In genomic region chr15:85463976-85464375, GRCh38 we compare ENCODE assay signal across 15 cellular contexts.
DNase-seq lines count a peak whose midpoint lies in the region; ATAC-seq and TF ChIP-seq lines count a peak whose summit lies in the region.
"Had no signal": no experiment of that assay in that cellular context is flagged by ENCODE, and none has a peak within 500 bp of the region (broad histone marks: within the 10 kb centered on the region; RNA-seq: fewer than 3 reads in every experiment).

No MANE protein-coding gene starts in this region.

- no peaks in the 10 kb centered on the region for H3K36me3 ChIP-seq in GM23338 (ENCODE audit: insufficient read depth)
- peaks cover 0 to 5% of the 10 kb centered on the region in 2 donors for H3K36me3 ChIP-seq in neuronal stem cell (replicated peaks in 1 of 2; ENCODE audit: control insufficient read depth in 2 of 2, insufficient read depth in 2 of 2, low read length in 2 of 2)
- no peaks in the 10 kb centered on the region for H3K36me3 ChIP-seq in testis (ENCODE audit: low read depth, missing control alignments)
- H3K36me3 ChIP-seq: esophagus squamous epithelium had no signal

- H3K4me3 ChIP-seq in GM23338 (no peak overlapping the region), neuronal stem cell (ENCODE audit: low read length in 2 of 2) (peak overlapping the region in 1 of 2 donors; percentile 18), testis (no peak overlapping the region)
- H3K4me3 ChIP-seq: esophagus squamous epithelium had no signal

- CTCF ChIA-PET in T-cell (lab: Charles Lee), result no interaction called here
- CTCF ChIA-PET in activated CD4-positive, alpha-beta T cell treated with anti-CD3 and anti-CD28 coated beads, Interleukin-2, amount 10 ng/mL, durations not matched to agents 7 days and 5 days (lab: Charles Lee), result interaction anchor here (0.7 to 1.5 kb wide), 4 partner anchors 10 to 1540 kb away, joined by 3 to 4 read pairs (median 3); no protein-coding TSS in a partner anchor

- no peak for TF ChIP-seq POLR2A in testis (IDR thresholded peaks at IDR 0.05)

- H3K23ac ChIP-seq in neuronal stem cell (ENCODE audit: low read depth, low read length, poor library complexity), result no peak overlapping the region

- WGBS in neuronal stem cell (ENCODE audit: extremely low coverage in 2 of 2, insufficient read length in 2 of 2, insufficient replicate concordance in 1 of 2), 2 donors, result no CpG with 5 or more reads among the region's 6 CpGs
- 63 to 66% methylated on average over 6 of the region's 6 CpGs for WGBS in testis, 2 donors

- ATAC-seq in GM23338 (no peak), T-cell (replicated peaks in 1 of 4) (no peak), Right ventricle myocardium superior (ENCODE audit: poor library complexity) (peak; percentile 68), GM21360 (IDR thresholded peaks at IDR 0.05; ENCODE audit: unreplicated experiment) (no peak)

- no peak overlapping the region for H3K4ac ChIP-seq in neuronal stem cell (ENCODE audit: low read length)

- peaks cover 4% of the 10 kb centered on the region; the same call in 1 of the 3 replicates for H3K36me3 Mint-ChIP-seq in GM23338 (ENCODE audit: low read depth)
- peaks cover 11% of the 10 kb centered on the region for H3K36me3 Mint-ChIP-seq in T-cell
- H3K36me3 Mint-ChIP-seq in activated CD4-positive, alpha-beta T cell treated with anti-CD3 and anti-CD28 coated beads, Interleukin-2, amount 10 ng/mL, durations not matched to agents 7 days and 5 days (ENCODE audit: low read depth), result peaks cover 13% of the 10 kb centered on the region

- POLR2A ChIA-PET in T-cell (lab: Charles Lee), result interaction anchor here in 1 of 2 donors (0.5 kb wide), 1 partner anchor 168 kb away, joined by 11 read pairs; no protein-coding TSS in a partner anchor
- POLR2A ChIA-PET in activated CD4-positive, alpha-beta T cell treated with anti-CD3 and anti-CD28 coated beads, Interleukin-2, amount 10 ng/mL, durations not matched to agents 7 days and 5 days (lab: Charles Lee), result interaction anchor here (0.6 kb wide), 1 partner anchor 152 kb away, joined by 6 read pairs; no protein-coding TSS in a partner anchor

- TF ChIP-seq CTCF in GM23338 (conservative IDR thresholded peaks at IDR 0.05; ENCODE audit: low read depth in 2 of 2), result no peak
- TF ChIP-seq CTCF in testis (IDR thresholded peaks at IDR 0.05), result no peak

- no peak overlapping the region for H3K14ac ChIP-seq in neuronal stem cell (ENCODE audit: low read length)

- peaks cover 89% of the 10 kb centered on the region for H3K79me2 ChIP-seq in GM23338 (replicated peaks; ENCODE audit: insufficient read depth)

- H3K9me3 ChIP-seq in neuronal stem cell (replicated peaks in 1 of 2; ENCODE audit: control insufficient read depth in 2 of 2, insufficient read depth in 1 of 2, low read depth in 1 of 2, low read length in 2 of 2), result peaks cover 0 to 12% of the 10 kb centered on the region in 2 donors
- H3K9me3 ChIP-seq in testis, result no peaks in the 10 kb centered on the region
- H3K9me3 ChIP-seq: esophagus squamous epithelium had no signal

- no peaks in the 10 kb centered on the region for H3K9me3 Mint-ChIP-seq in GM23338
- no peaks in the 10 kb centered on the region for H3K9me3 Mint-ChIP-seq in T-cell
- peaks cover 3% of the 10 kb centered on the region for H3K9me3 Mint-ChIP-seq in activated CD4-positive, alpha-beta T cell treated with anti-CD3 and anti-CD28 coated beads, Interleukin-2, amount 10 ng/mL, durations not matched to agents 7 days and 5 days
- H3K9me3 Mint-ChIP-seq: activated T-helper 1 cell treated with anti-CD3 and anti-CD28 coated beads, Interleukin-12 subunit alpha, Interleukin-12 subunit beta, Interleukin-2, Interleukin-4 antibody, amounts not matched to agents 30 ng/mL and 10 ng/mL and 1 ng/mL, durations not matched to agents 14 hours and 24 hours and 36 hours had no signal

- H2BK120ac ChIP-seq in neuronal stem cell (ENCODE audit: low read depth, low read length), result no peak overlapping the region

- no peak overlapping the region for H2BK15ac ChIP-seq in neuronal stem cell (ENCODE audit: low read length)

- H3K4me2 ChIP-seq in GM23338, result no peak overlapping the region
- H3K4me2 ChIP-seq in neuronal stem cell (ENCODE audit: insufficient read depth, low read length, poor library complexity, severe bottlenecking), result no peak overlapping the region

- peaks cover 27% of the 10 kb centered on the region for H3K4me1 ChIP-seq in GM23338 (ENCODE audit: insufficient read depth)
- peaks cover 7 to 14% of the 10 kb centered on the region in 2 donors for H3K4me1 ChIP-seq in neuronal stem cell (ENCODE audit: control insufficient read depth in 2 of 2, insufficient read depth in 1 of 2, low read depth in 1 of 2, low read length in 2 of 2)
- peaks cover 13% of the 10 kb centered on the region for H3K4me1 ChIP-seq in testis

- peaks cover 25% of the 10 kb centered on the region for H4K20me1 ChIP-seq in GM23338 (replicated peaks; ENCODE audit: insufficient read depth)

- H3K27ac ChIP-seq in GM23338 (ENCODE audit: low read depth) (no peak overlapping the region), neuronal stem cell (replicated peaks; ENCODE audit: low read length) (peak overlapping the region; percentile 2), testis (no peak overlapping the region)

- no peak overlapping the region for H4K91ac ChIP-seq in neuronal stem cell (ENCODE audit: low read depth, low read length, poor library complexity)

- H3K4me3 Mint-ChIP-seq in GM23338 (no peak overlapping the region), T-cell (no peak overlapping the region)
- H3K4me3 Mint-ChIP-seq in activated CD4-positive, alpha-beta T cell treated with anti-CD3 and anti-CD28 coated beads, Interleukin-2, amount 10 ng/mL, durations not matched to agents 7 days and 5 days, result no peak overlapping the region
- H3K4me3 Mint-ChIP-seq: activated T-helper 1 cell treated with anti-CD3 and anti-CD28 coated beads, Interleukin-12 subunit alpha, Interleukin-12 subunit beta, Interleukin-2, Interleukin-4 antibody, amounts not matched to agents 30 ng/mL and 10 ng/mL and 1 ng/mL, durations not matched to agents 14 hours and 24 hours and 36 hours had no signal

- no peak overlapping the region for H2BK12ac ChIP-seq in neuronal stem cell (ENCODE audit: low read length)

- H3K27ac Mint-ChIP-seq in GM23338 (peak overlapping the region; percentile 1; the same call in 1 of the 2 replicates), T-cell (peak overlapping the region; percentile 6 to 19)
- H3K27ac Mint-ChIP-seq in activated CD4-positive, alpha-beta T cell treated with anti-CD3 and anti-CD28 coated beads, Interleukin-2, amount 10 ng/mL, durations not matched to agents 7 days and 5 days, result no peak overlapping the region
- H3K27ac Mint-ChIP-seq: activated T-helper 1 cell treated with anti-CD3 and anti-CD28 coated beads, Interleukin-12 subunit alpha, Interleukin-12 subunit beta, Interleukin-2, Interleukin-4 antibody, amounts not matched to agents 30 ng/mL and 10 ng/mL and 1 ng/mL, durations not matched to agents 14 hours and 24 hours and 36 hours had no signal

- H3K79me1 ChIP-seq in neuronal stem cell (ENCODE audit: low read depth, low read length), result peaks cover 2% of the 10 kb centered on the region

- H3K18ac ChIP-seq in neuronal stem cell (ENCODE audit: low read length), result no peak overlapping the region

- no peak overlapping the region for H2BK5ac ChIP-seq in neuronal stem cell (ENCODE audit: low read length)

- DNase-seq in GM23338 (ENCODE audit: low spot score) (no peak), T-cell (no peak), Right ventricle myocardium superior (no peak), neuronal stem cell (ENCODE audit: low spot score) (no peak), testis (no peak)
- no peak for DNase-seq in activated CD4-positive, alpha-beta T cell treated with anti-CD3 and anti-CD28 coated beads, Interleukin-2, amount 10 ng/mL, durations not matched to agents 7 days and 5 days
- DNase-seq: anterior cingulate cortex; DMS53; esophagus squamous epithelium; GOT3; hippocampal formation; stimulated activated CD8-positive, alpha-beta memory T cell treated with anti-CD3 and anti-CD28 coated beads, Interleukin-4, amount 100 ng/mL, for 48 hours; T-helper 2 cell had no signal

- H3K27me3 Mint-ChIP-seq in GM23338 (ENCODE audit: insufficient read depth, low read depth, poor library complexity) (peaks cover 2% of the 10 kb centered on the region), T-cell (no peaks in the 10 kb centered on the region)
- H3K27me3 Mint-ChIP-seq in activated CD4-positive, alpha-beta T cell treated with anti-CD3 and anti-CD28 coated beads, Interleukin-2, amount 10 ng/mL, durations not matched to agents 7 days and 5 days, result no peaks in the 10 kb centered on the region

- no peaks in the 10 kb centered on the region for H3K9me2 ChIP-seq in GM23338 (ENCODE audit: insufficient read depth)

- no peak overlapping the region for H4K8ac ChIP-seq in neuronal stem cell (ENCODE audit: low read depth, low read length)

- H2AK5ac ChIP-seq in neuronal stem cell (ENCODE audit: low read depth, low read length), result no peak overlapping the region

- no peaks in the 10 kb centered on the region for H3F3A ChIP-seq in GM23338 (replicated peaks; ENCODE audit: low read depth)

- H3K27me3 ChIP-seq in GM23338 (ENCODE audit: insufficient read depth) (no peaks in the 10 kb centered on the region), neuronal stem cell (ENCODE audit: control insufficient read depth in 3 of 3, insufficient read depth in 3 of 3, low read depth in 1 of 3, low read length in 3 of 3) (no peaks in the 10 kb centered on the region), testis (no peaks in the 10 kb centered on the region)
- H3K27me3 ChIP-seq: esophagus squamous epithelium had no signal

- peaks cover 36% of the 10 kb centered on the region for H3K4me1 Mint-ChIP-seq in GM23338
- peaks cover 61 to 69% (median 64%) of the 10 kb centered on the region in 3 donors for H3K4me1 Mint-ChIP-seq in T-cell
- H3K4me1 Mint-ChIP-seq in activated CD4-positive, alpha-beta T cell treated with anti-CD3 and anti-CD28 coated beads, Interleukin-2, amount 10 ng/mL, durations not matched to agents 7 days and 5 days, result peaks cover 33% of the 10 kb centered on the region

- no peak overlapping the region for H3K9ac ChIP-seq in neuronal stem cell (ENCODE audit: low read depth, low read length, poor library complexity)

- intact Hi-C loops in Right ventricle myocardium superior (cut with DNase I), result no loop called here
- intact Hi-C loops in testis (cut with DNase I; ENCODE audit: low total_unique reads), result no loop called here

- H2AFZ ChIP-seq in GM23338 (no peak overlapping the region), neuronal stem cell (ENCODE audit: low read length) (peak overlapping the region; percentile 4)

TF ChIP-seq in GM23338, 12 proteins besides CTCF, POLR2A, EP300 and RAD21 (continues in another document):
- TF ChIP-seq EZH2phosphoT487 (IDR thresholded peaks at IDR 0.05; ENCODE audit: unreplicated experiment) (no peak), EZH2 (IDR thresholded peaks at IDR 0.05; ENCODE audit: low read depth, unreplicated experiment) (no peak)
